9 cellular contexts compared by ENCODE assay signal in the genomic region with DNA sequence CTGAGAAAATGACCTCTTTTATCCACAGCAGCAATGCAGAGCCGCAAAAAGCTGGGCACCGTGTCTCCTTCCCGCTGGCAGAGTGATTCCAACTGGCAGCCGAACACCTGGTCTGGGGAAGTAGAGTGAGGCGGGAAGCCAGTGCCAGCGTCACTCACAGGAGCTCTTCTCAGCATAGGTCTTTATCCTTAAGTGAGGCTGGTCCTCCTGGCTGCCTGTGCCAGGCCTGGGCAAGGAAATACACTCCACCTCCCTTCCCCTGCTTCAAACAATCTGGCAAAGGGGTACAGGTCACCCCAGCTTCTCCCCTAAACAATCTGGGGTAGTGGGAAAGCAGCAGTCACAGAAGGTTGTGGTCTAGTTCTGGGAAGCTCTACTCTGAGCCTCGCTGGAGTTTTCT. TPM values are rescaled to one million over a fixed set of nuclear protein-coding genes. Genes with fewer than 3 reads are reported as not detected.
DNase-seq lines count a peak whose midpoint lies in the region; ATAC-seq lines count a peak whose summit lies in the region.
"Had no signal": no experiment of that assay in that cellular context is flagged by ENCODE, and none has a peak within 500 bp of the region (broad histone marks: within the 10 kb centered on the region; RNA-seq: fewer than 3 reads in every experiment).

No MANE protein-coding gene starts in this region.

- H3K27ac ChIP-seq in HUES48 (ENCODE audit: low read depth, low read length) = no peak overlapping the region

- H3K9me3 Mint-ChIP-seq in activated CD4-positive, alpha-beta memory T cell treated with anti-CD3 and anti-CD28 coated beads for 36 hours = no peaks in the 10 kb centered on the region
- H3K9me3 Mint-ChIP-seq in naive B cell = no peaks in the 10 kb centered on the region

- H3K9me3 ChIP-seq in HUES48 (ENCODE audit: control insufficient read depth, insufficient read depth, low read length) = no peaks in the 10 kb centered on the region

- peak overlapping the region; percentile 36 for H3K27ac Mint-ChIP-seq in activated CD4-positive, alpha-beta memory T cell treated with anti-CD3 and anti-CD28 coated beads for 36 hours
- peak overlapping the region; percentile 63 to 87 (median 76) for H3K27ac Mint-ChIP-seq in naive B cell

- peaks cover 22% of the 10 kb centered on the region; the same call in 1 of the 2 replicates for H3K4me1 ChIP-seq in HUES48 (ENCODE audit: control insufficient read depth, insufficient read depth, low read length)

- peak overlapping the region; percentile 60; the same call in 1 of the 2 replicates for H3K4me3 ChIP-seq in HUES48 (ENCODE audit: low read depth, low read length)

- POLR2A ChIA-PET in activated CD4-positive, alpha-beta memory T cell treated with anti-CD3 and anti-CD28 coated beads for 36 hours (lab: Charles Lee) = interaction anchor here (1.5 kb wide), 1 partner anchor 9 kb away, joined by 4 read pairs; no protein-coding TSS in a partner anchor

- H3K36me3 Mint-ChIP-seq in activated CD4-positive, alpha-beta memory T cell treated with anti-CD3 and anti-CD28 coated beads for 36 hours = peaks cover 53% of the 10 kb centered on the region
- peaks cover 7 to 21% of the 10 kb centered on the region in 2 donors for H3K36me3 Mint-ChIP-seq in naive B cell

- no peak for DNase-seq in activated CD4-positive, alpha-beta memory T cell treated with anti-CD3 and anti-CD28 coated beads for 36 hours
- DNase-seq in naive B cell = no peak
- no peak for DNase-seq in ecto neural progenitor cell (ENCODE audit: low spot score)
- no peak for DNase-seq in AML-193 (lab: John Stamatoyannopoulos, UW)
- DNase-seq in AG20443 (ENCODE audit: low spot score) = no peak
- DNase-seq: NCI-H187, SIG-M5 had no signal

- H3K9ac ChIP-seq in HUES48 (ENCODE audit: low read depth, low read length) = no peak overlapping the region

- H3K27me3 Mint-ChIP-seq in activated CD4-positive, alpha-beta memory T cell treated with anti-CD3 and anti-CD28 coated beads for 36 hours = no peaks in the 10 kb centered on the region
- no peaks in the 10 kb centered on the region for H3K27me3 Mint-ChIP-seq in naive B cell

- H3K4me1 Mint-ChIP-seq in activated CD4-positive, alpha-beta memory T cell treated with anti-CD3 and anti-CD28 coated beads for 36 hours (ENCODE audit: low read depth) = peaks cover 46% of the 10 kb centered on the region
- peaks cover 70 to 80% (median 78%) of the 10 kb centered on the region in 3 donors for H3K4me1 Mint-ChIP-seq in naive B cell

- ATAC-seq in naive B cell (ENCODE audit: low read depth in 2 of 2) = no peak

- peaks cover 53% of the 10 kb centered on the region for H3K27me3 ChIP-seq in HUES48 (ENCODE audit: control insufficient read depth, insufficient read depth, low read length)

- intact Hi-C loops in activated CD4-positive, alpha-beta memory T cell treated with anti-CD3 and anti-CD28 coated beads for 36 hours (cut with micrococcal nuclease) = loop anchor here (5.0 to 10.0 kb wide), 2 partner anchors 217 to 790 kb away; a partner anchor contains a TSS

- peak overlapping the region; percentile 41 for H3K4me3 Mint-ChIP-seq in activated CD4-positive, alpha-beta memory T cell treated with anti-CD3 and anti-CD28 coated beads for 36 hours
- peak overlapping the region; percentile 53 to 84 (median 69) for H3K4me3 Mint-ChIP-seq in naive B cell

- CTCF ChIA-PET in activated CD4-positive, alpha-beta memory T cell treated with anti-CD3 and anti-CD28 coated beads for 36 hours (lab: Charles Lee) = interaction anchor here (0.9 to 1.8 kb wide), 4 partner anchors 12 to 236 kb away, joined by 4 to 8 read pairs (median 5); a partner anchor contains a TSS

- H3K36me3 ChIP-seq in HUES48 (ENCODE audit: control insufficient read depth, insufficient read depth, low read length) = peaks cover 8% of the 10 kb centered on the region; the same call in 1 of the 2 replicates

RNA-seq across cellular contexts. Expression of a gene that starts 4.8 kb away (rescaled TPM):
- total RNA-seq in activated CD4-positive, alpha-beta memory T cell treated with anti-CD3 and anti-CD28 coated beads for 36 hours = 10 to 100 TPM; 78.9 to 88.4 TPM
- polyA plus RNA-seq in naive B cell (ENCODE audit: low read depth in 6 of 6) = 100 to 1,000 TPM; 152 to 231 (median 164) TPM

RNA-seq across cellular contexts. Expression of a gene that starts 13.0 kb away (rescaled TPM):
- 100 to 1,000 TPM; 354 to 364 TPM for total RNA-seq in activated CD4-positive, alpha-beta memory T cell treated with anti-CD3 and anti-CD28 coated beads for 36 hours
- 10 to 100 TPM; 53.1 to 78.7 (median 63.0) TPM for polyA plus RNA-seq in naive B cell (ENCODE audit: low read depth in 6 of 6)

RNA-seq across cellular contexts. Expression of a gene that starts 15.3 kb away (rescaled TPM):
- total RNA-seq in activated CD4-positive, alpha-beta memory T cell treated with anti-CD3 and anti-CD28 coated beads for 36 hours = under 1 TPM in 1 of 2 experiments, not detected in 1; 0.07 TPM
- polyA plus RNA-seq in naive B cell (ENCODE audit: low read depth in 6 of 6) = 1 to 10 TPM in 4 of 6 donors, under 1 TPM in 2; 0.27 to 2.4 (median 1.1) TPM

RNA-seq across cellular contexts. Expression of a gene that starts 19.8 kb away (rescaled TPM):
- under 1 TPM; 0.34 to 0.69 TPM for total RNA-seq in activated CD4-positive, alpha-beta memory T cell treated with anti-CD3 and anti-CD28 coated beads for 36 hours
- under 1 TPM in 1 of 6 donors, not detected in 5; 0.44 TPM for polyA plus RNA-seq in naive B cell (ENCODE audit: low read depth in 6 of 6)

RNA-seq across cellular contexts. Expression of a gene that starts 40.3 kb away (rescaled TPM):
- total RNA-seq in activated CD4-positive, alpha-beta memory T cell treated with anti-CD3 and anti-CD28 coated beads for 36 hours = not detected
- polyA plus RNA-seq in naive B cell (ENCODE audit: low read depth in 6 of 6) = not detected
- total RNA-seq: mucosa of gallbladder had no signal
